ENCODE assay signal across 8 cellular contexts in the genomic region with DNA sequence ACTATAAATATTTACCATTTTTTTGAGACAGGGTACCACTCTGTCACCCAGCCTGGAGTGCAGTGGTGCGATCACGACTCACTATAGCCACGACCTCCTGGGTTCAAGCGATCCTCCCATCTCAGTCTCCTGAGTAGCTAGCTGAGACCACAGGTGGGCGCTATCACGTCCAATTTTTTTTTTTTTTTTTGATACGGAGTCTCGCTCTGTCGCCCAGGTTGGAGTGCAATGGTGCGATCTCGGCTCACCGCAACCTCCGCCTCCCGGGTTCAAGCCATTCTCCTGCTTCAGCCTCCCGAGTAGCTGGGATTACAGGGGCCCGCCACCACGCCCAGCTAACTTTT. TPM values are rescaled to one million over a fixed set of nuclear protein-coding genes. Genes with fewer than 3 reads are reported as not detected.
DNase-seq lines count a peak whose midpoint lies in the region; ATAC-seq, FAIRE-seq and TF ChIP-seq lines count a peak whose summit lies in the region.
"Not testable (repeated sequence)": the region's sequence is repeated elsewhere in the genome, so short reads cannot be mapped to it uniquely, and the experiment has no call there.

No MANE protein-coding gene starts in this region.

- H3K36me3 Mint-ChIP-seq in activated T-helper 1 cell treated with anti-CD3 and anti-CD28 coated beads, Interleukin-12 subunit alpha, Interleukin-12 subunit beta, Interleukin-2, Interleukin-4 antibody, amounts not matched to agents 30 ng/mL and 10 ng/mL and 1 ng/mL, durations not matched to agents 14 hours and 24 hours and 36 hours (ENCODE audit: low read depth), result not testable (repeated sequence)

- not testable (repeated sequence) for H3K36me3 ChIP-seq in lung (ENCODE audit: control insufficient read depth in 2 of 2, insufficient read depth in 2 of 2, low read length in 2 of 2)

- WGBS in lung, 2 donors, result 4 to 28% methylated on average over 17 of the region's 17 CpGs

- peak overlapping the region; percentile 69 to 90 for H3K27ac ChIP-seq in lung (ENCODE audit: low read depth in 1 of 2, low read length in 1 of 2)

- H3K4me1 ChIP-seq in lung (ENCODE audit: control insufficient read depth in 2 of 2, insufficient read depth in 2 of 2, low read length in 2 of 2), result peaks cover 0 to 22% of the 10 kb centered on the region in 2 donors

- intact Hi-C loops in activated T-helper 1 cell treated with anti-CD3 and anti-CD28 coated beads, Interleukin-12 subunit alpha, Interleukin-12 subunit beta, Interleukin-2, Interleukin-4 antibody, amounts not matched to agents 30 ng/mL and 10 ng/mL and 1 ng/mL, durations not matched to agents 14 hours and 24 hours and 36 hours (cut with micrococcal nuclease), result loop anchor here (2.0 kb wide), 1 partner anchor 84 kb away; no protein-coding TSS in a partner anchor

- peak; percentile 33 for FAIRE-seq in GM18507 (lab: Jason Lieb, UNC)

- H3K4me3 Mint-ChIP-seq in activated T-helper 1 cell treated with anti-CD3 and anti-CD28 coated beads, Interleukin-12 subunit alpha, Interleukin-12 subunit beta, Interleukin-2, Interleukin-4 antibody, amounts not matched to agents 30 ng/mL and 10 ng/mL and 1 ng/mL, durations not matched to agents 14 hours and 24 hours and 36 hours, result not testable (repeated sequence)

- not testable (repeated sequence) for H3K9me3 Mint-ChIP-seq in activated T-helper 1 cell treated with anti-CD3 and anti-CD28 coated beads, Interleukin-12 subunit alpha, Interleukin-12 subunit beta, Interleukin-2, Interleukin-4 antibody, amounts not matched to agents 30 ng/mL and 10 ng/mL and 1 ng/mL, durations not matched to agents 14 hours and 24 hours and 36 hours

- DNase-seq in AG09319 (ENCODE audit: extremely low read depth, low read depth); GM18507 (ENCODE audit: extremely low spot score, insufficient read length, low read depth); lung (ENCODE audit: low spot score): not testable (repeated sequence)
- DNase-seq in NCI-H1436 (lab: John Stamatoyannopoulos, UW) (peak; percentile 38), SHP77 treated with DMSO at 0.1 percent for 48 hours (lab: John Stamatoyannopoulos, UW) (peak; percentile 10), epithelial cell of esophagus (ENCODE audit: low read depth) (peak; percentile 37)
- DNase-seq in activated T-helper 1 cell treated with anti-CD3 and anti-CD28 coated beads, Interleukin-12 subunit alpha, Interleukin-12 subunit beta, Interleukin-2, Interleukin-4 antibody, amounts not matched to agents 30 ng/mL and 10 ng/mL and 1 ng/mL, durations not matched to agents 14 hours and 24 hours and 36 hours (ENCODE audit: low spot score), result peak; percentile 9
- DNase-seq in stimulated activated CD4-positive, alpha-beta T cell treated with anti-CD3 and anti-CD28 coated beads, Interleukin-12 subunit alpha, Interleukin-12 subunit beta, amount 100 ng/mL, for 24 hours (ENCODE audit: low read depth in 2 of 2), result peak; percentile 7 to 19

- not testable (repeated sequence) for H3K27me3 Mint-ChIP-seq in activated T-helper 1 cell treated with anti-CD3 and anti-CD28 coated beads, Interleukin-12 subunit alpha, Interleukin-12 subunit beta, Interleukin-2, Interleukin-4 antibody, amounts not matched to agents 30 ng/mL and 10 ng/mL and 1 ng/mL, durations not matched to agents 14 hours and 24 hours and 36 hours (ENCODE audit: insufficient read depth)

- not testable (repeated sequence) for H3K27me3 ChIP-seq in lung (ENCODE audit: control insufficient read depth, insufficient read depth)

- H3K27ac Mint-ChIP-seq in activated T-helper 1 cell treated with anti-CD3 and anti-CD28 coated beads, Interleukin-12 subunit alpha, Interleukin-12 subunit beta, Interleukin-2, Interleukin-4 antibody, amounts not matched to agents 30 ng/mL and 10 ng/mL and 1 ng/mL, durations not matched to agents 14 hours and 24 hours and 36 hours, result not testable (repeated sequence)

- not testable (repeated sequence) for ATAC-seq in lung (ENCODE audit: insufficient read depth, low FRiP score)

- H3K9me3 ChIP-seq in lung (ENCODE audit: control insufficient read depth in 2 of 2, insufficient read depth in 1 of 2, low read length in 1 of 2), result not testable (repeated sequence)

- peak; percentile 19 for TF ChIP-seq CTCF in AG09319 (IDR thresholded peaks at IDR 0.05; ENCODE audit: low read depth, low read length)
- peak; percentile 39 for TF ChIP-seq CTCF in epithelial cell of esophagus (IDR thresholded peaks at IDR 0.05; ENCODE audit: insufficient read depth, low read depth, low read length, missing control alignments)
- TF ChIP-seq CTCF in lung (IDR thresholded peaks at IDR 0.05; ENCODE audit: control extremely low read depth, extremely low read depth), result not testable (repeated sequence)

- not testable (repeated sequence) for H3K4me1 Mint-ChIP-seq in activated T-helper 1 cell treated with anti-CD3 and anti-CD28 coated beads, Interleukin-12 subunit alpha, Interleukin-12 subunit beta, Interleukin-2, Interleukin-4 antibody, amounts not matched to agents 30 ng/mL and 10 ng/mL and 1 ng/mL, durations not matched to agents 14 hours and 24 hours and 36 hours (ENCODE audit: low read depth)

- H3K4me3 ChIP-seq in epithelial cell of esophagus (ENCODE audit: low read length), result peak overlapping the region; percentile 94
- peak overlapping the region; percentile 5 for H3K4me3 ChIP-seq in lung

RNA-seq across cellular contexts. Expression of a gene that starts 0.8 kb away (rescaled TPM):
- 163 and 185 TPM in 2 replicates for total RNA-seq in activated T-helper 1 cell treated with anti-CD3 and anti-CD28 coated beads, Interleukin-12 subunit alpha, Interleukin-12 subunit beta, Interleukin-2, Interleukin-4 antibody, amounts not matched to agents 30 ng/mL and 10 ng/mL and 1 ng/mL, durations not matched to agents 14 hours and 24 hours and 36 hours
- 10 to 100 TPM; 31.6 to 71.1 TPM for total RNA-seq in lung
- 100 to 1,000 TPM; 129 to 130 TPM for polyA plus RNA-seq in lung

RNA-seq across cellular contexts. Expression of a gene that starts 35.4 kb away (rescaled TPM):
- 17.2 and 17.8 TPM in 2 replicates for total RNA-seq in activated T-helper 1 cell treated with anti-CD3 and anti-CD28 coated beads, Interleukin-12 subunit alpha, Interleukin-12 subunit beta, Interleukin-2, Interleukin-4 antibody, amounts not matched to agents 30 ng/mL and 10 ng/mL and 1 ng/mL, durations not matched to agents 14 hours and 24 hours and 36 hours
- 10 to 100 TPM; 13.3 to 14.7 TPM for total RNA-seq in lung
- 1 to 10 TPM; 3.1 to 5.9 TPM for polyA plus RNA-seq in lung

RNA-seq across cellular contexts. Expression of a gene that starts 59.9 kb away (rescaled TPM):
- 62.7 and 64.4 TPM in 2 replicates for total RNA-seq in activated T-helper 1 cell treated with anti-CD3 and anti-CD28 coated beads, Interleukin-12 subunit alpha, Interleukin-12 subunit beta, Interleukin-2, Interleukin-4 antibody, amounts not matched to agents 30 ng/mL and 10 ng/mL and 1 ng/mL, durations not matched to agents 14 hours and 24 hours and 36 hours
- 10 to 100 TPM; 51.9 to 70.1 TPM for total RNA-seq in lung
- 10 to 100 TPM; 54.3 to 57.7 TPM for polyA plus RNA-seq in lung
